In genomic region chr13:27428160-27428559, GRCh38 we compare ENCODE assay signal across 12 cellular contexts. TPM values are rescaled to one million over a fixed set of nuclear protein-coding genes. Genes with fewer than 3 reads are reported as not detected.
A peak's percentile ranks its signal among the peaks of the same experiment; 100 is the strongest.
DNase-seq lines count a peak whose midpoint lies in the region; ATAC-seq and TF ChIP-seq lines count a peak whose summit lies in the region.
"Had no signal": no experiment of that assay in that cellular context is flagged by ENCODE, and none has a peak within 500 bp of the region (broad histone marks: within the 10 kb centered on the region; RNA-seq: fewer than 3 reads in every experiment).

No MANE protein-coding gene starts in this region.

- H3K36me3 Mint-ChIP-seq in CD4-positive, alpha-beta T cell (ENCODE audit: low read depth) = peaks cover 72% of the 10 kb centered on the region
- H3K36me3 Mint-ChIP-seq in activated naive CD8-positive, alpha-beta T cell treated with anti-CD3 and anti-CD28 coated beads for 36 hours = peaks cover 59% of the 10 kb centered on the region

- H3K4me3 ChIP-seq in DND-41 (ENCODE audit: low read depth in 1 of 2, low read length in 2 of 2) (peak overlapping the region in 1 of 2 experiments; percentile 87; a peak in 2 of 4 replicates), neutrophil (ENCODE audit: low read depth in 1 of 2, low read length in 1 of 2) (peak overlapping the region; percentile 15 to 90), esophagus muscularis mucosa (no peak overlapping the region)
- H3K4me3 ChIP-seq: gastroesophageal sphincter had no signal

- peaks cover 92% of the 10 kb centered on the region for H3K79me2 ChIP-seq in DND-41 (ENCODE audit: insufficient read depth, low read length)

- H3K27me3 ChIP-seq in CD4-positive, alpha-beta T cell (ENCODE audit: control insufficient read depth, insufficient read depth, low read length) = no peaks in the 10 kb centered on the region
- H3K27me3 ChIP-seq in DND-41 (ENCODE audit: insufficient read depth, low read length, poor library complexity) = no peaks in the 10 kb centered on the region
- H3K27me3 ChIP-seq in neutrophil = no peaks in the 10 kb centered on the region
- no peaks in the 10 kb centered on the region for H3K27me3 ChIP-seq in esophagus muscularis mucosa
- H3K27me3 ChIP-seq: gastroesophageal sphincter had no signal

- peak overlapping the region; percentile 96; the same call in 1 of the 2 replicates for H3K9ac ChIP-seq in DND-41 (ENCODE audit: low read depth, low read length)

- DNase-seq in CD4-positive, alpha-beta T cell = no peak
- no peak for DNase-seq in DND-41
- no peak for DNase-seq in activated naive CD8-positive, alpha-beta T cell treated with anti-CD3 and anti-CD28 coated beads for 36 hours
- no peak for DNase-seq in esophagus muscularis mucosa (ENCODE audit: extremely low spot score)
- no peak for DNase-seq in hypothalamus (lab: John Stamatoyannopoulos, UW)
- DNase-seq: cerebellar nuclear complex; HCEC 1CT; NCI-H82; stimulated activated CD4-positive, alpha-beta T cell treated with anti-CD3 and anti-CD28 coated beads, Interleukin-4, amount 100 ng/mL, for 4 hours had no signal

- WGBS in esophagus muscularis mucosa = 91% methylated on average over 5 of the region's 5 CpGs

- H3K9me3 Mint-ChIP-seq in CD4-positive, alpha-beta T cell = no peaks in the 10 kb centered on the region
- no peaks in the 10 kb centered on the region for H3K9me3 Mint-ChIP-seq in activated naive CD8-positive, alpha-beta T cell treated with anti-CD3 and anti-CD28 coated beads for 36 hours

- TF ChIP-seq CTCF in CD4-positive, alpha-beta T cell (IDR thresholded peaks at IDR 0.05) = no peak
- TF ChIP-seq CTCF in DND-41 (IDR thresholded peaks at IDR 0.05; ENCODE audit: borderline replicate concordance, extremely low read depth, low read length, poor library complexity, severe bottlenecking) = no peak
- no peak for TF ChIP-seq CTCF in neutrophil (IDR thresholded peaks at IDR 0.05)
- TF ChIP-seq CTCF in esophagus muscularis mucosa (IDR thresholded peaks at IDR 0.05) = no peak

- TF ChIP-seq POLR2A in esophagus muscularis mucosa (IDR thresholded peaks at IDR 0.05; ENCODE audit: low read depth) = no peak

- H3K4me1 Mint-ChIP-seq in CD4-positive, alpha-beta T cell (ENCODE audit: low read depth) = peaks cover 66% of the 10 kb centered on the region
- H3K4me1 Mint-ChIP-seq in activated naive CD8-positive, alpha-beta T cell treated with anti-CD3 and anti-CD28 coated beads for 36 hours = peaks cover 53% of the 10 kb centered on the region

- peak overlapping the region; percentile 92 for H3K27ac Mint-ChIP-seq in CD4-positive, alpha-beta T cell
- peak overlapping the region; percentile 75 for H3K27ac Mint-ChIP-seq in activated naive CD8-positive, alpha-beta T cell treated with anti-CD3 and anti-CD28 coated beads for 36 hours

- peak overlapping the region; percentile 95 for H3K27ac ChIP-seq in CD4-positive, alpha-beta T cell (ENCODE audit: low read depth, low read length)
- H3K27ac ChIP-seq in DND-41 (ENCODE audit: low read length) = peak overlapping the region; percentile 97
- H3K27ac ChIP-seq in neutrophil = peak overlapping the region; percentile 90
- H3K27ac ChIP-seq in esophagus muscularis mucosa (replicated peaks in 1 of 4) = peak overlapping the region in 1 of 4 donors; percentile 94

- H3K36me3 ChIP-seq in DND-41 (ENCODE audit: insufficient read depth, low read length) = peaks cover 80% of the 10 kb centered on the region
- H3K36me3 ChIP-seq in neutrophil = peaks cover 10% of the 10 kb centered on the region
- peaks cover 32 to 61% (median 54%) of the 10 kb centered on the region in 4 donors for H3K36me3 ChIP-seq in esophagus muscularis mucosa

- peaks cover 51% of the 10 kb centered on the region for H4K20me1 ChIP-seq in DND-41 (ENCODE audit: insufficient read depth, low read length)

- CTCF ChIA-PET in CD4-positive, alpha-beta T cell (lab: Charles Lee) = interaction anchor here (1.5 to 4.0 kb wide), 4 partner anchors 7 to 22 kb away, joined by 4 to 26 read pairs (median 12); partner anchors contain the start of gene MTIF3

- no peaks in the 10 kb centered on the region for H3K27me3 Mint-ChIP-seq in CD4-positive, alpha-beta T cell
- H3K27me3 Mint-ChIP-seq in activated naive CD8-positive, alpha-beta T cell treated with anti-CD3 and anti-CD28 coated beads for 36 hours = no peaks in the 10 kb centered on the region

- peak overlapping the region; percentile 66 for H3K4me3 Mint-ChIP-seq in CD4-positive, alpha-beta T cell
- peak overlapping the region; percentile 32 for H3K4me3 Mint-ChIP-seq in activated naive CD8-positive, alpha-beta T cell treated with anti-CD3 and anti-CD28 coated beads for 36 hours

- ATAC-seq in CD4-positive, alpha-beta T cell (ENCODE audit: poor library complexity) = no peak
- ATAC-seq in DND-41 (ENCODE audit: insufficient read depth, low read depth) (no peak), GM21526 (IDR thresholded peaks at IDR 0.05; ENCODE audit: low FRiP score, unreplicated experiment) (no peak)
- ATAC-seq: gastroesophageal sphincter had no signal

- H2AFZ ChIP-seq in DND-41 (ENCODE audit: low read depth, low read length) = no peak overlapping the region

- no peak for TF ChIP-seq EP300 in esophagus muscularis mucosa (IDR thresholded peaks at IDR 0.05)

- H3K9me3 ChIP-seq in CD4-positive, alpha-beta T cell (ENCODE audit: control insufficient read depth, low read length) = no peaks in the 10 kb centered on the region
- no peaks in the 10 kb centered on the region for H3K9me3 ChIP-seq in DND-41 (ENCODE audit: insufficient read depth, low read length, severe bottlenecking)
- no peaks in the 10 kb centered on the region for H3K9me3 ChIP-seq in neutrophil
- no peaks in the 10 kb centered on the region for H3K9me3 ChIP-seq in esophagus muscularis mucosa
- H3K9me3 ChIP-seq: gastroesophageal sphincter had no signal

- H3K4me1 ChIP-seq in DND-41 (ENCODE audit: insufficient read depth, low read length) (peaks cover 82% of the 10 kb centered on the region), neutrophil (ENCODE audit: control insufficient read depth in 1 of 2, insufficient read depth in 1 of 2, low read depth in 1 of 2, low read length in 1 of 2) (peaks cover 80 to 81% of the 10 kb centered on the region in 2 experiments), esophagus muscularis mucosa (peaks cover 30 to 47% (median 42%) of the 10 kb centered on the region in 4 donors)

- H3K4me2 ChIP-seq in DND-41 (ENCODE audit: insufficient read depth, low read length) = peak overlapping the region; percentile 89

- POLR2A ChIA-PET in CD4-positive, alpha-beta T cell (lab: Charles Lee) = interaction anchor here (0.5 to 6.5 kb wide), 6 partner anchors 8 to 261 kb away, joined by 3 to 389 read pairs (median 60); partner anchors contain the start of genes LNX2, MTIF3 and POLR1D

- intact Hi-C loops in CD4-positive, alpha-beta T cell (cut with DNase I, micrococcal nuclease) = loop anchor here (5.0 to 10.0 kb wide), 4 partner anchors 173 to 1229 kb away; partner anchors contain the start of genes PAN3 (in 1 of the 2), POMP (in 1 of the 2), RPL21 (in 1 of the 2) and USP12 (in 1 of the 2)
- intact Hi-C loops in esophagus muscularis mucosa (cut with DNase I) = loop anchor here (10.0 kb wide), 1 partner anchor 197 kb away; the partner anchor contains the start of genes LNX2 and POLR1D

RNA-seq across cellular contexts. Expression of gene GTF3A, which starts 3.7 kb away (rescaled TPM):
- 100 to 1,000 TPM; 129 to 132 TPM for total RNA-seq in CD4-positive, alpha-beta T cell
- 100 to 1,000 TPM; 284 to 285 TPM for total RNA-seq in activated naive CD8-positive, alpha-beta T cell treated with anti-CD3 and anti-CD28 coated beads for 36 hours
- 100 to 1,000 TPM; 129 to 197 (median 140) TPM for total RNA-seq in esophagus muscularis mucosa

RNA-seq across cellular contexts. Expression of gene MTIF3, which starts 22.2 kb away (rescaled TPM):
- 10 to 100 TPM; 13.6 to 14.5 TPM for total RNA-seq in CD4-positive, alpha-beta T cell
- total RNA-seq in activated naive CD8-positive, alpha-beta T cell treated with anti-CD3 and anti-CD28 coated beads for 36 hours = 10 to 100 TPM; 28.7 to 30.4 TPM
- 10 to 100 TPM; 45.1 to 86.6 (median 67.5) TPM for total RNA-seq in esophagus muscularis mucosa

Comparison
In these comparisons a context has a peak if more than half of its experiments do, and no peak if none do; other contexts are left out.
1. H3K4me3 ChIP-seq: peak in neutrophil (2 of 2); none in esophagus muscularis mucosa (0 of 4).